35 cellular contexts compared by ENCODE assay signal in genomic region chr1:150196411-150196810, GRCh38.
"Had no signal": no experiment of that assay in that cellular context is flagged by ENCODE, and none has a peak within 500 bp of the region (broad histone marks: within the 10 kb centered on the region; RNA-seq: fewer than 3 reads in every experiment).

No MANE protein-coding gene starts in this region.

- H3K9me3 ChIP-seq: adrenal gland, body of pancreas, breast epithelium had no signal

- H3K9me3 Mint-ChIP-seq: activated CD4-positive, alpha-beta memory T cell treated with anti-CD3 and anti-CD28 coated beads for 36 hours; activated CD4-positive, alpha-beta T cell treated with anti-CD3 and anti-CD28 coated beads, Interleukin-2, amount 10 ng/mL, durations not matched to agents 24 days and 14 days; activated CD8-positive, alpha-beta T cell treated with anti-CD3 and anti-CD28 coated beads for 36 hours; activated naive CD4-positive, alpha-beta T cell treated with anti-CD3 and anti-CD28 coated beads for 36 hours; activated naive CD4-positive, alpha-beta T cell treated with anti-CD3 and anti-CD28 coated beads, Interleukin-2, amount 50 U/mL, for 72 hours; activated naive CD8-positive, alpha-beta T cell treated with anti-CD3 and anti-CD28 coated beads for 36 hours; activated T-cell treated with anti-CD3 and anti-CD28 coated beads, Interleukin-2, amount 50 U/mL, for 4 hours; activated T-cell treated with anti-CD3 and anti-CD28 coated beads, Interleukin-2, amount 50 U/mL, for 72 hours; activated T-helper 1 cell treated with anti-CD3 and anti-CD28 coated beads, Interleukin-12 subunit alpha, Interleukin-12 subunit beta, Interleukin-2, Interleukin-4 antibody, amounts not matched to agents 30 ng/mL and 10 ng/mL and 1 ng/mL, durations not matched to agents 14 hours and 24 hours and 36 hours; activated T-helper 17 cell treated with anti-CD3 and anti-CD28 coated beads, Interleukin-2, amount 50 U/mL, for 72 hours; T-helper 1 cell treated with Interleukin-12 subunit alpha and Interleukin-12 subunit beta and Interleukin-4 antibody, amounts not matched to agents 30 μg/mL and 1 μg/mL, for 36 hours; T-helper 2 cell treated with Interferon-gamma antibody and Interleukin-4, amounts not matched to agents 5 μg/mL and 100 μg/mL, for 36 hours had no signal

- H3K4me1 ChIP-seq: adrenal gland, body of pancreas, breast epithelium had no signal

- H3K27ac ChIP-seq: adrenal gland, body of pancreas, brain microvascular endothelial cell, breast epithelium, WERI-Rb-1 had no signal

- H3K36me3 ChIP-seq: adrenal gland, brain microvascular endothelial cell, breast epithelium, WERI-Rb-1 had no signal

- H3K27me3 ChIP-seq: adrenal gland, body of pancreas, brain microvascular endothelial cell, breast epithelium had no signal

- DNase-seq: activated CD4-positive, alpha-beta memory T cell treated with anti-CD3 and anti-CD28 coated beads for 36 hours; activated CD4-positive, alpha-beta T cell treated with anti-CD3 and anti-CD28 coated beads for 4 hours; activated CD4-positive, alpha-beta T cell treated with anti-CD3 and anti-CD28 coated beads, Interleukin-2, amount 10 ng/mL, durations not matched to agents 24 days and 14 days; activated CD4-positive, alpha-beta T cell treated with anti-CD3 and anti-CD28 coated beads, Interleukin-2, amount 50 U/mL, for 1 hour; activated CD4-positive, alpha-beta T cell treated with anti-CD3 and anti-CD28 coated beads, Interleukin-2, amount 50 U/mL, for 4 hours; activated CD4-positive, CD25-positive, alpha-beta regulatory T cell; activated CD8-positive, alpha-beta memory T cell treated with anti-CD3 and anti-CD28 coated beads, Interleukin-2, amount 50 U/mL, for 4 hours; activated CD8-positive, alpha-beta T cell treated with anti-CD3 and anti-CD28 coated beads for 36 hours; activated effector memory CD4-positive, alpha-beta T cell treated with anti-CD3 and anti-CD28 coated beads, Interleukin-2, amount 50 U/mL, for 16 hours; activated gamma-delta T cell treated with Interleukin-2 at 50 U/mL for 16 hours; activated naive CD4-positive, alpha-beta T cell; activated naive CD4-positive, alpha-beta T cell treated with anti-CD3 and anti-CD28 coated beads for 36 hours; activated naive CD4-positive, alpha-beta T cell treated with anti-CD3 and anti-CD28 coated beads, Interleukin-2, amount 50 U/mL, for 16 hours; activated naive CD8-positive, alpha-beta T cell treated with anti-CD3 and anti-CD28 coated beads for 36 hours; activated T-cell treated with anti-CD3 and anti-CD28 coated beads for 4 hours; activated T-cell treated with anti-CD3 and anti-CD28 coated beads, Interleukin-2, amount 50 U/mL, for 1 hour; activated T-cell treated with anti-CD3 and anti-CD28 coated beads, Interleukin-2, amount 50 U/mL, for 4 hours; activated T-cell treated with anti-CD3 and anti-CD28 coated beads, Interleukin-2, amount 50 U/mL, for 72 hours; adrenal gland; amniotic stem cell; aorta; body of pancreas; brain microvascular endothelial cell; central memory CD4-positive, alpha-beta T cell; T-helper 2 cell; T-helper 9 cell; WERI-Rb-1 had no signal

- H3K4me3 ChIP-seq: adrenal gland, body of pancreas, breast epithelium had no signal

- ATAC-seq: activated CD4-positive, CD25-positive, alpha-beta regulatory T cell treated with anti-CD3 and anti-CD28 coated beads, Interleukin-2, amount 50 U/mL, for 24 hours; activated CD8-positive, alpha-beta T cell treated with anti-CD3 and anti-CD28 coated beads for 36 hours; activated naive CD4-positive, alpha-beta T cell treated with anti-CD3 and anti-CD28 coated beads, Interleukin-2, amount 50 U/mL, for 72 hours; activated T-cell treated with anti-CD3 and anti-CD28 coated beads, Interleukin-2, amount 50 U/mL, for 4 hours; activated T-cell treated with anti-CD3 and anti-CD28 coated beads, Interleukin-2, amount 50 U/mL, for 72 hours; activated T-helper 17 cell treated with anti-CD3 and anti-CD28 coated beads, Interleukin-2, amount 50 U/mL, for 72 hours; body of pancreas; WTC11 had no signal

- H3K4me3 Mint-ChIP-seq: activated CD4-positive, alpha-beta memory T cell treated with anti-CD3 and anti-CD28 coated beads for 36 hours; activated CD4-positive, alpha-beta T cell treated with anti-CD3 and anti-CD28 coated beads, Interleukin-2, amount 10 ng/mL, durations not matched to agents 24 days and 14 days; activated CD8-positive, alpha-beta T cell treated with anti-CD3 and anti-CD28 coated beads for 36 hours; activated naive CD4-positive, alpha-beta T cell treated with anti-CD3 and anti-CD28 coated beads for 36 hours; activated naive CD8-positive, alpha-beta T cell treated with anti-CD3 and anti-CD28 coated beads for 36 hours; activated T-cell treated with anti-CD3 and anti-CD28 coated beads, Interleukin-2, amount 50 U/mL, for 4 hours; activated T-cell treated with anti-CD3 and anti-CD28 coated beads, Interleukin-2, amount 50 U/mL, for 72 hours; activated T-helper 1 cell treated with anti-CD3 and anti-CD28 coated beads, Interleukin-12 subunit alpha, Interleukin-12 subunit beta, Interleukin-2, Interleukin-4 antibody, amounts not matched to agents 30 ng/mL and 10 ng/mL and 1 ng/mL, durations not matched to agents 14 hours and 24 hours and 36 hours; activated T-helper 17 cell treated with anti-CD3 and anti-CD28 coated beads, Interleukin-2, amount 50 U/mL, for 72 hours; T-helper 1 cell treated with Interleukin-12 subunit alpha and Interleukin-12 subunit beta and Interleukin-4 antibody, amounts not matched to agents 30 μg/mL and 1 μg/mL, for 36 hours; T-helper 2 cell treated with Interferon-gamma antibody and Interleukin-4, amounts not matched to agents 5 μg/mL and 100 μg/mL, for 36 hours; WTC11 had no signal

- H3K27me3 Mint-ChIP-seq: activated CD4-positive, alpha-beta memory T cell treated with anti-CD3 and anti-CD28 coated beads for 36 hours; activated CD8-positive, alpha-beta T cell treated with anti-CD3 and anti-CD28 coated beads for 36 hours; activated naive CD8-positive, alpha-beta T cell treated with anti-CD3 and anti-CD28 coated beads for 36 hours; activated T-helper 17 cell treated with anti-CD3 and anti-CD28 coated beads, Interleukin-2, amount 50 U/mL, for 72 hours had no signal

- H3K4me1 Mint-ChIP-seq: activated CD4-positive, alpha-beta T cell treated with anti-CD3 and anti-CD28 coated beads, Interleukin-2, amount 10 ng/mL, durations not matched to agents 24 days and 14 days; activated naive CD8-positive, alpha-beta T cell treated with anti-CD3 and anti-CD28 coated beads for 36 hours; activated T-helper 17 cell treated with anti-CD3 and anti-CD28 coated beads, Interleukin-2, amount 50 U/mL, for 72 hours had no signal

- H3K36me3 Mint-ChIP-seq: activated CD4-positive, alpha-beta memory T cell treated with anti-CD3 and anti-CD28 coated beads for 36 hours; activated naive CD4-positive, alpha-beta T cell treated with anti-CD3 and anti-CD28 coated beads, Interleukin-2, amount 50 U/mL, for 72 hours; activated naive CD8-positive, alpha-beta T cell treated with anti-CD3 and anti-CD28 coated beads for 36 hours had no signal

- H3K27ac Mint-ChIP-seq: activated CD4-positive, alpha-beta memory T cell treated with anti-CD3 and anti-CD28 coated beads for 36 hours; activated CD4-positive, alpha-beta T cell treated with anti-CD3 and anti-CD28 coated beads, Interleukin-2, amount 10 ng/mL, durations not matched to agents 24 days and 14 days; activated CD8-positive, alpha-beta T cell treated with anti-CD3 and anti-CD28 coated beads for 36 hours; activated naive CD4-positive, alpha-beta T cell treated with anti-CD3 and anti-CD28 coated beads for 36 hours; activated naive CD4-positive, alpha-beta T cell treated with anti-CD3 and anti-CD28 coated beads, Interleukin-2, amount 50 U/mL, for 72 hours; activated naive CD8-positive, alpha-beta T cell treated with anti-CD3 and anti-CD28 coated beads for 36 hours; activated T-cell treated with anti-CD3 and anti-CD28 coated beads, Interleukin-2, amount 50 U/mL, for 72 hours; activated T-helper 1 cell treated with anti-CD3 and anti-CD28 coated beads, Interleukin-12 subunit alpha, Interleukin-12 subunit beta, Interleukin-2, Interleukin-4 antibody, amounts not matched to agents 30 ng/mL and 10 ng/mL and 1 ng/mL, durations not matched to agents 14 hours and 24 hours and 36 hours; activated T-helper 17 cell treated with anti-CD3 and anti-CD28 coated beads, Interleukin-2, amount 50 U/mL, for 72 hours; T-helper 1 cell treated with Interleukin-12 subunit alpha and Interleukin-12 subunit beta and Interleukin-4 antibody, amounts not matched to agents 30 μg/mL and 1 μg/mL, for 36 hours; T-helper 2 cell treated with Interferon-gamma antibody and Interleukin-4, amounts not matched to agents 5 μg/mL and 100 μg/mL, for 36 hours; WTC11 had no signal
